ENCODE assay signal across 8 cellular contexts in genomic region chr6:37239950-37240713, GRCh38. TPM values are rescaled to one million over a fixed set of nuclear protein-coding genes. Genes with fewer than 3 reads are reported as not detected.
A peak's percentile ranks its signal among the peaks of the same experiment; 100 is the strongest.
DNase-seq lines count a peak whose midpoint lies in the region; ATAC-seq and TF ChIP-seq lines count a peak whose summit lies in the region.

No MANE protein-coding gene starts in this region.

- H3K27ac ChIP-seq in aorta (ENCODE audit: low read depth in 1 of 2, low read length in 2 of 2): peak overlapping the region; percentile 83 to 92

- no peaks in the 10 kb centered on the region for H3K36me3 ChIP-seq in aorta (ENCODE audit: control insufficient read depth in 1 of 2, insufficient read depth in 2 of 2, low read length in 1 of 2)

- TF ChIP-seq CTCF in GM12865 (IDR thresholded peaks at IDR 0.05; ENCODE audit: insufficient read depth, low read depth, low read length, missing control alignments): no peak

- H3K4me3 Mint-ChIP-seq in activated naive CD4-positive, alpha-beta T cell treated with anti-CD3 and anti-CD28 coated beads, Interleukin-2, amount 10 ng/mL, durations not matched to agents 7 days and 5 days: no peak overlapping the region

- H3K4me1 Mint-ChIP-seq in activated naive CD4-positive, alpha-beta T cell treated with anti-CD3 and anti-CD28 coated beads, Interleukin-2, amount 10 ng/mL, durations not matched to agents 7 days and 5 days: peaks cover 16% of the 10 kb centered on the region

- peaks cover 9% of the 10 kb centered on the region for H3K27me3 Mint-ChIP-seq in activated naive CD4-positive, alpha-beta T cell treated with anti-CD3 and anti-CD28 coated beads, Interleukin-2, amount 10 ng/mL, durations not matched to agents 7 days and 5 days

- intact Hi-C loops in cardiac septum (cut with DNase I) (no loop called here), sciatic nerve (cut with DNase I) (no loop called here), aorta (cut with DNase I) (loop anchor here (5.0 to 10.0 kb wide), 2 partner anchors 42 to 105 kb away; no protein-coding TSS in a partner anchor)

- H3K27me3 ChIP-seq in aorta (ENCODE audit: control insufficient read depth in 1 of 2, insufficient read depth in 2 of 2, low read length in 1 of 2): no peaks in the 10 kb centered on the region

- no peak overlapping the region for H3K27ac Mint-ChIP-seq in activated naive CD4-positive, alpha-beta T cell treated with anti-CD3 and anti-CD28 coated beads, Interleukin-2, amount 10 ng/mL, durations not matched to agents 7 days and 5 days

- peaks cover 2 to 8% of the 10 kb centered on the region in 2 donors for H3K4me1 ChIP-seq in aorta (ENCODE audit: control insufficient read depth in 1 of 2, insufficient read depth in 2 of 2, low read length in 2 of 2)

- no peaks in the 10 kb centered on the region for H3K36me3 Mint-ChIP-seq in activated naive CD4-positive, alpha-beta T cell treated with anti-CD3 and anti-CD28 coated beads, Interleukin-2, amount 10 ng/mL, durations not matched to agents 7 days and 5 days

- H3K9me3 ChIP-seq in aorta (ENCODE audit: control insufficient read depth, low read length): no peaks in the 10 kb centered on the region

- CTCF ChIA-PET in activated naive CD4-positive, alpha-beta T cell treated with anti-CD3 and anti-CD28 coated beads, Interleukin-2, amount 10 ng/mL, durations not matched to agents 7 days and 5 days (lab: Charles Lee): interaction anchor here (0.6 to 0.9 kb wide), 2 partner anchors 18 to 47 kb away, joined by 3 read pairs; no protein-coding TSS in a partner anchor

- ATAC-seq in sciatic nerve (peak; percentile 53), aorta (ENCODE audit: low FRiP score) (peak; percentile 81)

- H3K4me3 ChIP-seq in GM12865 (ENCODE audit: low read depth, low read length): no peak overlapping the region
- no peak overlapping the region for H3K4me3 ChIP-seq in aorta (ENCODE audit: low read length in 2 of 2)

- DNase-seq in GM12865 (ENCODE audit: low read depth): peak; percentile 82
- DNase-seq in HPDE6-E6E7 (ENCODE audit: extremely low spot score): peak; percentile 64
- DNase-seq in SHP77 treated with DMSO at 0.1 percent for 48 hours (lab: John Stamatoyannopoulos, UW): peak; percentile 80
- peak; percentile 46 for DNase-seq in activated naive CD4-positive, alpha-beta T cell treated with anti-CD3 and anti-CD28 coated beads, Interleukin-2, amount 10 ng/mL, durations not matched to agents 7 days and 5 days
- DNase-seq in cardiac septum (ENCODE audit: low spot score): peak; percentile 96
- peak; percentile 92 for DNase-seq in sciatic nerve (ENCODE audit: low spot score)
- peak; percentile 97 for DNase-seq in aorta
- DNase-seq in germinal center (ENCODE audit: low spot score): no peak

- no peaks in the 10 kb centered on the region for H3K9me3 Mint-ChIP-seq in activated naive CD4-positive, alpha-beta T cell treated with anti-CD3 and anti-CD28 coated beads, Interleukin-2, amount 10 ng/mL, durations not matched to agents 7 days and 5 days

- WGBS in aorta, 2 donors: 23 to 25% methylated on average over 4 of the region's 4 CpGs

RNA-seq across cellular contexts. Expression of gene TBC1D22B, which starts 17.4 kb away (rescaled TPM):
- 9.1 TPM for total RNA-seq in cardiac septum
- total RNA-seq in sciatic nerve: 10.0 TPM
- total RNA-seq in aorta: 10 to 100 TPM; 11.2 to 17.0 TPM
- 1 to 10 TPM; 3.9 to 4.1 TPM for polyA plus RNA-seq in aorta

RNA-seq across cellular contexts. Expression of gene TMEM217, which starts 17.8 kb away (rescaled TPM):
- total RNA-seq in cardiac septum (1.0 TPM), sciatic nerve (1.6 TPM), aorta (1 to 10 TPM; 2.2 to 2.7 TPM)
- under 1 TPM; 0.50 to 0.54 TPM for polyA plus RNA-seq in aorta

Comparison
In these comparisons a context has a peak if more than half of its experiments do, and no peak if none do; other contexts are left out.
1. intact Hi-C loops: an anchor here in aorta (5.0 to 10.0 kb wide); none called in cardiac septum and sciatic nerve.